Comparison of ENCODE assay signal across 12 cellular contexts in the genomic region with DNA sequence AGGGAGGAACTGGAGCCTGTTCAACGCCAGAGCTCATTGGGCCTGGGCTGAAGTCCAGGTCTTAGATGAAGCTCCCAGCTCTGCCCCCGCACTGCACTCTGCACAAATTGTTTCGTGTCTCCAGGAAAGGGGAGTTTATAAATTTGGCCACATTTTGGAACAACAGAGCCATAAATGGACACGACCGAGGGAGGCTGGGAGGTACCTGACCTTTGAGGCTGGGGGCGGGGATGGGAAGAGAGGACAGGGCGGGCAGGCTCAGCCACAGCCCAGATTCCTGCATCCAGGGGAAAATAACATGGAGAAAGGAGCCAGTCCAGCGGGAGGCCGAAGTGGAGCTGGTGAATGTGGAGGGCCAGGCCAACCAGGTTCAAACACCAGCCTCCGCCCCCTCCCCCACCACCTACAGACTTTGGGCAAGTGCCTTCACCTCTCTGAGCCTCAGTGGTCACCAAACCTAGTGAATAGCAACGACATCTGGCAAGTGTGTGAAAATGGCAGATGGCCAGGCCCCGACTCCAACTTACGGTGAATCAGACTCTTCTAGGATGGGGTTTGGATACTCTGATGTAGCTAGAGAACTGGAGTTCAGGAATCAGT. TPM values are rescaled to one million over a fixed set of nuclear protein-coding genes. Genes with fewer than 3 reads are reported as not detected.
DNase-seq lines count a peak whose midpoint lies in the region; ATAC-seq and TF ChIP-seq lines count a peak whose summit lies in the region.
"Had no signal": no experiment of that assay in that cellular context is flagged by ENCODE, and none has a peak within 500 bp of the region (broad histone marks: within the 10 kb centered on the region; RNA-seq: fewer than 3 reads in every experiment).

No MANE protein-coding gene starts in this region.

- no peak for TF ChIP-seq POLR2A in Peyer's patch (IDR thresholded peaks at IDR 0.05)

- H3K4me3 ChIP-seq in Peyer's patch (no peak overlapping the region), tibial artery (no peak overlapping the region)
- H3K4me3 ChIP-seq: HAP-1 had no signal

- DNase-seq in Peyer's patch (peak in 2 of 3 donors; percentile 17 to 63), fibroblast of peridontal ligament (ENCODE audit: extremely low read depth) (peak; percentile 38), lung microvascular endothelial cell (ENCODE audit: low read depth in 2 of 2) (peak; percentile 65 to 96), tibial artery (peak; percentile 74 to 92), NOMO-1 treated with dmso at 0.1 percent for 144 hours (lab: John Stamatoyannopoulos, UW; ENCODE audit: unreplicated experiment) (no peak)
- DNase-seq in activated naive CD4-positive, alpha-beta T cell treated with anti-CD3 and anti-CD28 coated beads, Interleukin-2, amount 50 U/mL, for 16 hours: no peak
- DNase-seq: activated CD4-positive, alpha-beta memory T cell treated with anti-CD3 and anti-CD28 coated beads for 36 hours; CD4-positive, alpha-beta memory T cell; T-helper 2 cell had no signal

- H3K4me1 ChIP-seq in Peyer's patch (no peaks in the 10 kb centered on the region), tibial artery (peaks cover 0 to 63% (median 36%) of the 10 kb centered on the region in 4 donors)
- H3K4me1 ChIP-seq: HAP-1 had no signal

- TF ChIP-seq CTCF in Peyer's patch (IDR thresholded peaks at IDR 0.05): no peak
- no peak for TF ChIP-seq CTCF in tibial artery (IDR thresholded peaks at IDR 0.05)

- no peaks in the 10 kb centered on the region for H3K36me3 ChIP-seq in Peyer's patch
- H3K36me3 ChIP-seq in tibial artery: no peaks in the 10 kb centered on the region
- H3K36me3 ChIP-seq: HAP-1 had no signal

- H3K9me3 ChIP-seq in Peyer's patch (no peaks in the 10 kb centered on the region), tibial artery (no peaks in the 10 kb centered on the region)
- H3K9me3 ChIP-seq: HAP-1 had no signal

- no peak for ATAC-seq in GM21360 (IDR thresholded peaks at IDR 0.05; ENCODE audit: unreplicated experiment)
- ATAC-seq in GM18909 (IDR thresholded peaks at IDR 0.05; ENCODE audit: poor library complexity, unreplicated experiment): no peak

- H3K27me3 ChIP-seq in Peyer's patch: no peaks in the 10 kb centered on the region
- no peaks in the 10 kb centered on the region for H3K27me3 ChIP-seq in tibial artery

- intact Hi-C loops in tibial artery (cut with DNase I; ENCODE audit: low total_unique reads): no loop called here

- H3K27ac ChIP-seq in Peyer's patch (peak overlapping the region; percentile 6 to 80 (median 56)), tibial artery (peak overlapping the region; percentile 71 to 80)

RNA-seq across cellular contexts. Expression of a gene that starts 36.8 kb away (rescaled TPM):
- total RNA-seq in Peyer's patch (100 to 1,000 TPM in 1 of 4 donors, 10 to 100 TPM in 3; 23.1 to 124 (median 75.9) TPM), lung microvascular endothelial cell (93.1 and 180 TPM in 2 replicates)

Comparison
In these comparisons a context has a peak if more than half of its experiments do, and no peak if none do; other contexts are left out.
1. DNase-seq: peak in Peyer's patch (2 of 3), fibroblast of peridontal ligament (single experiment), lung microvascular endothelial cell (2 of 2) and tibial artery (2 of 2); none in NOMO-1 treated with dmso at 0.1 percent for 144 hours (single experiment) and activated naive CD4-positive, alpha-beta T cell treated with anti-CD3 and anti-CD28 coated beads, Interleukin-2, amount 50 U/mL, for 16 hours (single experiment).